ENCODE assay signal across 15 cellular contexts in the genomic region with DNA sequence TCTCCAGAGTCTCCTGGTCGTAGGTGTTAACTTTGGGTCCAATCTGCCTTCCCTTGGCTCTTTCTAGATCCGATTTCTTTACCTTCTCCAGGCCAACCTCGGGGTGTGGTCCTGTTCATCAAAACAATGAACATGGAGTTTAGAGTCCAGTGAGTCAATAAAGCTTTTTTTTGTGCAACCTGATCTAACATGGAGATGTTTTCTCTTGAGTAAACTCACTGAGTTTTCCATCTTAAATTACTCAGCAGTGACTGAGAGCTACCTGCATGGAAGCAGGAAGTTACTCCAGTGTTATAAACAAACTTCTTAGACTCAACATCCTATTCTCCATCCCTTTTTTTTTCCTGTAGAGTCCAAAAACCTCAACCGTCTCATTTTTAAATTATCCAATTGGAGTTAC.
"Had no signal": no experiment of that assay in that cellular context is flagged by ENCODE, and none has a peak within 500 bp of the region (broad histone marks: within the 10 kb centered on the region; RNA-seq: fewer than 3 reads in every experiment).

No MANE protein-coding gene starts in this region.

- H3K4me1 Mint-ChIP-seq: nephron had no signal

- H3K27me3 Mint-ChIP-seq: activated CD8-positive, alpha-beta T cell treated with anti-CD3 and anti-CD28 coated beads for 36 hours; brain; dendritic cell treated with granulocyte-macrophage colony-stimulating factor and Interleukin-4, amounts not matched to agents 40 ng/mL and 50 ng/mL, for 4 days; stimulated activated naive CD8-positive, alpha-beta T cell treated with anti-CD3 and anti-CD28 coated beads, Interleukin-15, Interleukin-2, amounts not matched to agents 100 ng/mL and 50 ng/mL, for 24 hours had no signal

- H3K27ac Mint-ChIP-seq: activated CD8-positive, alpha-beta T cell treated with anti-CD3 and anti-CD28 coated beads for 36 hours; activated T-helper 2 cell treated with anti-CD3 and anti-CD28 coated beads, Interferon-gamma antibody, Interleukin-2, Interleukin-4, amounts not matched to agents 10 μg/mL and 5 μg/mL and 100 μg/mL, durations not matched to agents 14 hours and 24 hours and 36 hours; brain; dendritic cell treated with granulocyte-macrophage colony-stimulating factor and Interleukin-4, amounts not matched to agents 40 ng/mL and 50 ng/mL, for 4 days; nephron; stimulated activated naive CD8-positive, alpha-beta T cell treated with anti-CD3 and anti-CD28 coated beads, Interleukin-15, Interleukin-2, amounts not matched to agents 100 ng/mL and 50 ng/mL, for 24 hours had no signal

- DNase-seq: activated CD4-positive, alpha-beta T cell treated with anti-CD3 and anti-CD28 coated beads for 1 hour; activated CD8-positive, alpha-beta memory T cell treated with anti-CD3 and anti-CD28 coated beads, Interleukin-2, amount 50 U/mL, for 4 hours; activated CD8-positive, alpha-beta T cell treated with anti-CD3 and anti-CD28 coated beads for 36 hours; effector memory CD4-positive, alpha-beta T cell; kidney; mesenchymal stem cell; psoas muscle; T1000 had no signal

- H3K4me3 Mint-ChIP-seq: activated CD8-positive, alpha-beta T cell treated with anti-CD3 and anti-CD28 coated beads for 36 hours; brain; dendritic cell treated with granulocyte-macrophage colony-stimulating factor and Interleukin-4, amounts not matched to agents 40 ng/mL and 50 ng/mL, for 4 days; nephron; stimulated activated naive CD8-positive, alpha-beta T cell treated with anti-CD3 and anti-CD28 coated beads, Interleukin-15, Interleukin-2, amounts not matched to agents 100 ng/mL and 50 ng/mL, for 24 hours had no signal

- H3K9me3 Mint-ChIP-seq: activated CD8-positive, alpha-beta T cell treated with anti-CD3 and anti-CD28 coated beads for 36 hours; activated naive CD4-positive, alpha-beta T cell treated with anti-CD3 and anti-CD28 coated beads, Interleukin-2, amount 50 U/mL, for 72 hours; activated T-helper 2 cell treated with anti-CD3 and anti-CD28 coated beads, Interferon-gamma antibody, Interleukin-2, Interleukin-4, amounts not matched to agents 10 μg/mL and 5 μg/mL and 100 μg/mL, durations not matched to agents 14 hours and 24 hours and 36 hours; brain; dendritic cell treated with granulocyte-macrophage colony-stimulating factor and Interleukin-4, amounts not matched to agents 40 ng/mL and 50 ng/mL, for 4 days; nephron; stimulated activated naive CD8-positive, alpha-beta T cell treated with anti-CD3 and anti-CD28 coated beads, Interleukin-15, Interleukin-2, amounts not matched to agents 100 ng/mL and 50 ng/mL, for 24 hours had no signal

- ATAC-seq: activated CD8-positive, alpha-beta T cell treated with anti-CD3 and anti-CD28 coated beads for 36 hours; activated naive CD4-positive, alpha-beta T cell treated with anti-CD3 and anti-CD28 coated beads, Interleukin-2, amount 50 U/mL, for 72 hours; psoas muscle; sciatic nerve had no signal
